Comparison of ENCODE assay signal across 27 cellular contexts in genomic region chr10:1284076-1284475, GRCh38.
"Had no signal": no experiment of that assay in that cellular context is flagged by ENCODE, and none has a peak within 500 bp of the region (broad histone marks: within the 10 kb centered on the region; RNA-seq: fewer than 3 reads in every experiment).

No MANE protein-coding gene starts in this region.

- H3K27me3 ChIP-seq: ascending aorta, cardiac muscle cell, colonic mucosa, foreskin keratinocyte, gastrocnemius medialis had no signal

- H3K27ac ChIP-seq: ascending aorta, breast epithelium, cardiac muscle cell, colonic mucosa, esophagus muscularis mucosa, foreskin keratinocyte, gastrocnemius medialis had no signal

- H3K4me3 ChIP-seq: ascending aorta, breast epithelium, cardiac muscle cell, colonic mucosa, esophagus muscularis mucosa, gastrocnemius medialis had no signal

- H3K36me3 ChIP-seq: ascending aorta, breast epithelium, cardiac muscle cell, colonic mucosa, esophagus muscularis mucosa, gastrocnemius medialis had no signal

- H3K4me1 Mint-ChIP-seq: activated CD4-positive, alpha-beta T cell treated with anti-CD3 and anti-CD28 coated beads, Interleukin-2, amount 10 ng/mL, durations not matched to agents 7 days and 5 days; activated naive CD8-positive, alpha-beta T cell treated with anti-CD3 and anti-CD28 coated beads, Interleukin-2, amount 10 ng/mL, durations not matched to agents 7 days and 5 days had no signal

- DNase-seq: activated CD4-positive, alpha-beta T cell treated with anti-CD3 and anti-CD28 coated beads for 36 hours; activated CD4-positive, alpha-beta T cell treated with anti-CD3 and anti-CD28 coated beads, Interleukin-2, amount 10 ng/mL, durations not matched to agents 7 days and 5 days; activated CD4-positive, alpha-beta T cell treated with anti-CD3 and anti-CD28 coated beads, Interleukin-2, amount 50 U/mL, for 48 hours; activated CD4-positive, CD25-positive, alpha-beta regulatory T cell; activated CD8-positive, alpha-beta memory T cell treated with anti-CD3 and anti-CD28 coated beads, Interleukin-2, amount 50 U/mL, for 48 hours; activated gamma-delta T cell; activated naive CD4-positive, alpha-beta T cell; activated naive CD4-positive, alpha-beta T cell treated with anti-CD3 and anti-CD28 coated beads, Interleukin-2, amount 10 ng/mL, durations not matched to agents 7 days and 5 days; activated naive CD8-positive, alpha-beta T cell treated with anti-CD3 and anti-CD28 coated beads, Interleukin-2, amount 10 ng/mL, durations not matched to agents 7 days and 5 days; activated T-cell treated with anti-CD3 and anti-CD28 coated beads for 4 hours; activated T-cell treated with anti-CD3 and anti-CD28 coated beads, Interleukin-2, amount 50 U/mL, for 24 hours; activated T-cell treated with anti-CD3 and anti-CD28 coated beads, Interleukin-2, amount 50 U/mL, for 72 hours; central memory CD4-positive, alpha-beta T cell; cerebellar nuclear complex; colonic mucosa; effector CD8-positive, alpha-beta T cell; erythroblast; foreskin keratinocyte; gastrocnemius medialis; glutamatergic neuron; T-helper 2 cell had no signal

- H3K27ac Mint-ChIP-seq: activated CD4-positive, alpha-beta T cell treated with anti-CD3 and anti-CD28 coated beads for 36 hours; activated CD4-positive, alpha-beta T cell treated with anti-CD3 and anti-CD28 coated beads, Interleukin-2, amount 10 ng/mL, durations not matched to agents 7 days and 5 days; activated naive CD4-positive, alpha-beta T cell treated with anti-CD3 and anti-CD28 coated beads, Interleukin-2, amount 10 ng/mL, durations not matched to agents 7 days and 5 days; activated naive CD4-positive, alpha-beta T cell treated with anti-CD3 and anti-CD28 coated beads, Interleukin-2, amount 50 U/mL, for 72 hours; activated naive CD8-positive, alpha-beta T cell treated with anti-CD3 and anti-CD28 coated beads, Interleukin-2, amount 10 ng/mL, durations not matched to agents 7 days and 5 days; activated T-cell treated with anti-CD3 and anti-CD28 coated beads, Interleukin-2, amount 50 U/mL, for 24 hours; activated T-cell treated with anti-CD3 and anti-CD28 coated beads, Interleukin-2, amount 50 U/mL, for 72 hours; brain had no signal

- H3K4me3 Mint-ChIP-seq: activated CD4-positive, alpha-beta T cell treated with anti-CD3 and anti-CD28 coated beads for 36 hours; activated CD4-positive, alpha-beta T cell treated with anti-CD3 and anti-CD28 coated beads, Interleukin-2, amount 10 ng/mL, durations not matched to agents 7 days and 5 days; activated naive CD4-positive, alpha-beta T cell treated with anti-CD3 and anti-CD28 coated beads, Interleukin-2, amount 10 ng/mL, durations not matched to agents 7 days and 5 days; activated naive CD8-positive, alpha-beta T cell treated with anti-CD3 and anti-CD28 coated beads, Interleukin-2, amount 10 ng/mL, durations not matched to agents 7 days and 5 days; activated T-cell treated with anti-CD3 and anti-CD28 coated beads, Interleukin-2, amount 50 U/mL, for 24 hours; activated T-cell treated with anti-CD3 and anti-CD28 coated beads, Interleukin-2, amount 50 U/mL, for 72 hours; brain had no signal

- H3K9me3 ChIP-seq: ascending aorta, breast epithelium, colonic mucosa, esophagus muscularis mucosa, gastrocnemius medialis had no signal

- H3K9me3 Mint-ChIP-seq: activated CD4-positive, alpha-beta T cell treated with anti-CD3 and anti-CD28 coated beads, Interleukin-2, amount 10 ng/mL, durations not matched to agents 7 days and 5 days; activated naive CD4-positive, alpha-beta T cell treated with anti-CD3 and anti-CD28 coated beads, Interleukin-2, amount 10 ng/mL, durations not matched to agents 7 days and 5 days; activated naive CD4-positive, alpha-beta T cell treated with anti-CD3 and anti-CD28 coated beads, Interleukin-2, amount 50 U/mL, for 72 hours; activated naive CD8-positive, alpha-beta T cell treated with anti-CD3 and anti-CD28 coated beads, Interleukin-2, amount 10 ng/mL, durations not matched to agents 7 days and 5 days; activated T-cell treated with anti-CD3 and anti-CD28 coated beads, Interleukin-2, amount 50 U/mL, for 24 hours; activated T-cell treated with anti-CD3 and anti-CD28 coated beads, Interleukin-2, amount 50 U/mL, for 72 hours; brain had no signal

- H3K4me1 ChIP-seq: ascending aorta, breast epithelium, colonic mucosa, foreskin keratinocyte, gastrocnemius medialis had no signal

- ATAC-seq: activated CD4-positive, alpha-beta T cell treated with anti-CD3 and anti-CD28 coated beads for 36 hours; activated naive CD4-positive, alpha-beta T cell treated with anti-CD3 and anti-CD28 coated beads, Interleukin-2, amount 50 U/mL, for 72 hours; activated T-cell treated with anti-CD3 and anti-CD28 coated beads, Interleukin-2, amount 50 U/mL, for 72 hours; foreskin keratinocyte; gastrocnemius medialis had no signal

- H3K36me3 Mint-ChIP-seq: activated naive CD4-positive, alpha-beta T cell treated with anti-CD3 and anti-CD28 coated beads, Interleukin-2, amount 10 ng/mL, durations not matched to agents 7 days and 5 days; activated naive CD4-positive, alpha-beta T cell treated with anti-CD3 and anti-CD28 coated beads, Interleukin-2, amount 50 U/mL, for 72 hours; activated naive CD8-positive, alpha-beta T cell treated with anti-CD3 and anti-CD28 coated beads, Interleukin-2, amount 10 ng/mL, durations not matched to agents 7 days and 5 days had no signal

- H3K27me3 Mint-ChIP-seq: activated CD4-positive, alpha-beta T cell treated with anti-CD3 and anti-CD28 coated beads, Interleukin-2, amount 10 ng/mL, durations not matched to agents 7 days and 5 days had no signal
